ENCODE assay signal across 9 cellular contexts in genomic region chr5:6715758-6716633, GRCh38. TPM values are rescaled to one million over a fixed set of nuclear protein-coding genes. Genes with fewer than 3 reads are reported as not detected.
A peak's percentile ranks its signal among the peaks of the same experiment; 100 is the strongest.
DNase-seq lines count a peak whose midpoint lies in the region; ATAC-seq and TF ChIP-seq lines count a peak whose summit lies in the region.
"Had no signal": no experiment of that assay in that cellular context is flagged by ENCODE, and none has a peak within 500 bp of the region (broad histone marks: within the 10 kb centered on the region; RNA-seq: fewer than 3 reads in every experiment).

No MANE protein-coding gene starts in this region.

- CTCF ChIA-PET in activated naive CD4-positive, alpha-beta T cell treated with anti-CD3 and anti-CD28 coated beads, Interleukin-2, amount 10 ng/mL, durations not matched to agents 7 days and 5 days (lab: Charles Lee): no interaction called here

- peaks cover 71% of the 10 kb centered on the region for H3K4me1 Mint-ChIP-seq in stimulated activated naive CD8-positive, alpha-beta T cell treated with anti-CD3 and anti-CD28 coated beads, Interleukin-15, Interleukin-2, amounts not matched to agents 100 ng/mL and 50 ng/mL, for 24 hours (ENCODE audit: low read depth)
- H3K4me1 Mint-ChIP-seq in activated naive CD4-positive, alpha-beta T cell treated with anti-CD3 and anti-CD28 coated beads, Interleukin-2, amount 10 ng/mL, durations not matched to agents 7 days and 5 days: peaks cover 68% of the 10 kb centered on the region

- intact Hi-C loops in lower lobe of right lung (cut with DNase I): no loop called here

- WGBS in urinary bladder: 51% methylated on average over 17 of the region's 17 CpGs

- H3K9me3 ChIP-seq in lower lobe of right lung: no peaks in the 10 kb centered on the region
- H3K9me3 ChIP-seq: adrenal gland had no signal

- H3K9me3 Mint-ChIP-seq in stimulated activated naive CD8-positive, alpha-beta T cell treated with anti-CD3 and anti-CD28 coated beads, Interleukin-15, Interleukin-2, amounts not matched to agents 100 ng/mL and 50 ng/mL, for 24 hours: no peaks in the 10 kb centered on the region
- H3K9me3 Mint-ChIP-seq in activated naive CD4-positive, alpha-beta T cell treated with anti-CD3 and anti-CD28 coated beads, Interleukin-2, amount 10 ng/mL, durations not matched to agents 7 days and 5 days: no peaks in the 10 kb centered on the region

- H3K4me3 ChIP-seq in lower lobe of right lung: peak overlapping the region; percentile 68
- peak overlapping the region; percentile 32 for H3K4me3 ChIP-seq in urinary bladder (ENCODE audit: low read depth, low read length)

- H3K27ac ChIP-seq in lower lobe of right lung (no peak overlapping the region), urinary bladder (ENCODE audit: low read depth) (no peak overlapping the region)
- H3K27ac ChIP-seq: adrenal gland had no signal

- no peaks in the 10 kb centered on the region for H3K27me3 Mint-ChIP-seq in stimulated activated naive CD8-positive, alpha-beta T cell treated with anti-CD3 and anti-CD28 coated beads, Interleukin-15, Interleukin-2, amounts not matched to agents 100 ng/mL and 50 ng/mL, for 24 hours
- H3K27me3 Mint-ChIP-seq in activated naive CD4-positive, alpha-beta T cell treated with anti-CD3 and anti-CD28 coated beads, Interleukin-2, amount 10 ng/mL, durations not matched to agents 7 days and 5 days: peaks cover under 1% of the 10 kb centered on the region

- no peak for DNase-seq in stimulated activated naive CD8-positive, alpha-beta T cell treated with anti-CD3 and anti-CD28 coated beads, Interleukin-15, Interleukin-2, amounts not matched to agents 100 U/mL and 50 U/mL, for 24 hours
- DNase-seq in activated naive CD4-positive, alpha-beta T cell treated with anti-CD3 and anti-CD28 coated beads, Interleukin-2, amount 10 ng/mL, durations not matched to agents 7 days and 5 days: peak; percentile 59
- DNase-seq in lower lobe of right lung: no peak
- no peak for DNase-seq in inferior parietal cortex (ENCODE audit: extremely low spot score)

- H3K4me3 Mint-ChIP-seq in stimulated activated naive CD8-positive, alpha-beta T cell treated with anti-CD3 and anti-CD28 coated beads, Interleukin-15, Interleukin-2, amounts not matched to agents 100 ng/mL and 50 ng/mL, for 24 hours: peak overlapping the region; percentile 90
- peak overlapping the region; percentile 87 for H3K4me3 Mint-ChIP-seq in activated naive CD4-positive, alpha-beta T cell treated with anti-CD3 and anti-CD28 coated beads, Interleukin-2, amount 10 ng/mL, durations not matched to agents 7 days and 5 days

- peaks cover 39% of the 10 kb centered on the region for H3K36me3 Mint-ChIP-seq in stimulated activated naive CD8-positive, alpha-beta T cell treated with anti-CD3 and anti-CD28 coated beads, Interleukin-15, Interleukin-2, amounts not matched to agents 100 ng/mL and 50 ng/mL, for 24 hours (ENCODE audit: low read depth)
- H3K36me3 Mint-ChIP-seq in activated naive CD4-positive, alpha-beta T cell treated with anti-CD3 and anti-CD28 coated beads, Interleukin-2, amount 10 ng/mL, durations not matched to agents 7 days and 5 days: peaks cover 38% of the 10 kb centered on the region

- no peak for ATAC-seq in stimulated activated naive CD8-positive, alpha-beta T cell treated with anti-CD3 and anti-CD28 coated beads, Interleukin-15, Interleukin-2, amounts not matched to agents 100 U/mL and 50 U/mL, for 24 hours
- ATAC-seq in lower lobe of right lung (no peak), GM21786 (IDR thresholded peaks at IDR 0.05; ENCODE audit: unreplicated experiment) (no peak), HG03175 (IDR thresholded peaks at IDR 0.05; ENCODE audit: unreplicated experiment) (no peak)

- H3K4me1 ChIP-seq in lower lobe of right lung: peaks cover 61% of the 10 kb centered on the region
- H3K4me1 ChIP-seq in urinary bladder (ENCODE audit: insufficient read depth): peaks cover 3% of the 10 kb centered on the region

- peak overlapping the region; percentile 46 for H3K27ac Mint-ChIP-seq in stimulated activated naive CD8-positive, alpha-beta T cell treated with anti-CD3 and anti-CD28 coated beads, Interleukin-15, Interleukin-2, amounts not matched to agents 100 ng/mL and 50 ng/mL, for 24 hours
- peak overlapping the region; percentile 88 for H3K27ac Mint-ChIP-seq in activated naive CD4-positive, alpha-beta T cell treated with anti-CD3 and anti-CD28 coated beads, Interleukin-2, amount 10 ng/mL, durations not matched to agents 7 days and 5 days

- peaks cover 3% of the 10 kb centered on the region for H3K36me3 ChIP-seq in lower lobe of right lung
- H3K36me3 ChIP-seq in urinary bladder (ENCODE audit: insufficient read depth): no peaks in the 10 kb centered on the region
- H3K36me3 ChIP-seq: adrenal gland had no signal

- TF ChIP-seq CTCF in lower lobe of right lung (IDR thresholded peaks at IDR 0.05): no peak

- no peaks in the 10 kb centered on the region for H3K27me3 ChIP-seq in lower lobe of right lung (ENCODE audit: low read depth)
- H3K27me3 ChIP-seq: adrenal gland had no signal

RNA-seq across cellular contexts. Expression of gene TENT4A, which starts 2.8 kb away (rescaled TPM):
- total RNA-seq in lower lobe of right lung: 24.1 TPM
- 26.8 TPM for total RNA-seq in urinary bladder
- polyA plus RNA-seq in urinary bladder: 13.0 TPM
